In genomic region chr14:54425537-54426274, GRCh38 we compare ENCODE assay signal across 21 cellular contexts.
"Had no signal": no experiment of that assay in that cellular context is flagged by ENCODE, and none has a peak within 500 bp of the region (broad histone marks: within the 10 kb centered on the region; RNA-seq: fewer than 3 reads in every experiment).

No MANE protein-coding gene starts in this region.

- H3K9me3 Mint-ChIP-seq: activated CD4-positive, alpha-beta memory T cell treated with anti-CD3 and anti-CD28 coated beads for 36 hours; central memory CD8-positive, alpha-beta T cell; endodermal cell; nephron had no signal

- H3K27me3 ChIP-seq: colonic mucosa, spleen, tibial artery, uterus had no signal

- H3K27ac ChIP-seq: colonic mucosa, spleen, tibial artery, uterus, WERI-Rb-1 had no signal

- H3K9me3 ChIP-seq: colonic mucosa, spleen, tibial artery, uterus had no signal

- DNase-seq: activated CD4-positive, alpha-beta memory T cell treated with anti-CD3 and anti-CD28 coated beads for 36 hours; activated gamma-delta T cell treated with Interleukin-2 at 50 U/mL for 16 hours; aorta; colonic mucosa; endodermal cell; foreskin melanocyte; glutamatergic neuron; hypothalamus; nucleus accumbens; spleen; stimulated activated CD4-positive, alpha-beta T cell treated with anti-CD3 and anti-CD28 coated beads, Interleukin-4, amount 100 ng/mL, for 4 hours; stimulated activated naive CD4-positive, alpha-beta T cell; substantia nigra; T-helper 2 cell; tibial artery; uterus; WERI-Rb-1 had no signal

- H3K36me3 ChIP-seq: colonic mucosa, uterus had no signal

- H3K27ac Mint-ChIP-seq: activated CD4-positive, alpha-beta memory T cell treated with anti-CD3 and anti-CD28 coated beads for 36 hours; endodermal cell; nephron had no signal

- H3K27me3 Mint-ChIP-seq: activated CD4-positive, alpha-beta memory T cell treated with anti-CD3 and anti-CD28 coated beads for 36 hours; central memory CD8-positive, alpha-beta T cell had no signal

- H3K4me1 Mint-ChIP-seq: endodermal cell had no signal

- FAIRE-seq: keratinocyte had no signal

- H3K4me3 Mint-ChIP-seq: activated CD4-positive, alpha-beta memory T cell treated with anti-CD3 and anti-CD28 coated beads for 36 hours; central memory CD8-positive, alpha-beta T cell; endodermal cell; nephron had no signal

- H3K4me3 ChIP-seq: colonic mucosa, lung, spleen, tibial artery, uterus had no signal

- H3K4me1 ChIP-seq: colonic mucosa, spleen, tibial artery, uterus had no signal
